17 cellular contexts compared by ENCODE assay signal in the genomic region with DNA sequence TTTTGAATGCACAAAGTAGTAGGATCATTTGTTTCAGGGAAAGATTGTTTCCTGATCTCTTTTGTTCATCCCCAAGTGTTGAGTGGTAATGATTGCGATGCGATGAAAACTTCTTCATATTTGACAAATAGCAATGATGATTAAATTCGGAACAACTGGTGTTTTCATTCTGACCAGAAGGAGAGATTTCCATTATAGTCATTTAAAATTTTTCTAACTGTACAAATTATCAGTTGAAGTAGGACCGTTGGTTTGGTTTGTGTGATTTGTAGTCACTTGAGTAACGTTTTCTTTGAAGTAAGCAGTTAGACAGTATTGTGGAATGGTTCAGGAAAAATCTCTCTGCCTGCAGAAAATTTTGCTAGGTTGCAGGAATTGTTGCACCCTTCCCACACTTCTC. TPM values are rescaled to one million over a fixed set of nuclear protein-coding genes. Genes with fewer than 3 reads are reported as not detected.
DNase-seq lines count a peak whose midpoint lies in the region; ATAC-seq, FAIRE-seq and TF ChIP-seq lines count a peak whose summit lies in the region.
"Had no signal": no experiment of that assay in that cellular context is flagged by ENCODE, and none has a peak within 500 bp of the region (broad histone marks: within the 10 kb centered on the region; RNA-seq: fewer than 3 reads in every experiment).

No MANE protein-coding gene starts in this region.

- H4K20me1 ChIP-seq in Karpas-422 (ENCODE audit: insufficient read depth, low read depth, low read length) (no peaks in the 10 kb centered on the region), K562 (replicated peaks; ENCODE audit: control insufficient read depth, insufficient read depth, low read length) (no peaks in the 10 kb centered on the region)

- peaks cover 84% of the 10 kb centered on the region for H3K4me1 Mint-ChIP-seq in activated CD4-positive, alpha-beta memory T cell treated with anti-CD3 and anti-CD28 coated beads for 36 hours (ENCODE audit: low read depth)
- H3K4me1 Mint-ChIP-seq in activated CD4-positive, alpha-beta memory T cell treated with anti-CD3 and anti-CD28 coated beads, Interleukin-2, amount 10 ng/mL, durations not matched to agents 7 days and 5 days, result peaks cover 75% of the 10 kb centered on the region
- H3K4me1 Mint-ChIP-seq in stimulated activated effector memory CD8-positive, alpha-beta T cell treated with anti-CD3 and anti-CD28 coated beads, Interleukin-12 subunit alpha, Interleukin-12 subunit beta, amount 100 ng/mL, for 72 hours, result peaks cover 70% of the 10 kb centered on the region

- POLR2A ChIA-PET in activated CD4-positive, alpha-beta memory T cell treated with anti-CD3 and anti-CD28 coated beads for 36 hours (lab: Charles Lee), result no interaction called here
- POLR2A ChIA-PET in activated CD4-positive, alpha-beta memory T cell treated with anti-CD3 and anti-CD28 coated beads, Interleukin-2, amount 10 ng/mL, durations not matched to agents 7 days and 5 days (lab: Charles Lee), result no interaction called here
- POLR2A ChIA-PET in K562 (lab: Yijun Ruan, JAX), result interaction anchor here (11.9 kb wide), 1 partner anchor 8 kb away, joined by 212 read pairs; no protein-coding TSS in a partner anchor

- intact Hi-C loops in activated CD4-positive, alpha-beta memory T cell treated with anti-CD3 and anti-CD28 coated beads for 36 hours (cut with micrococcal nuclease), result loop anchor here (10.0 kb wide), 1 partner anchor 243 kb away; the partner anchor contains the start of gene ZFP69B
- intact Hi-C loops in K562 (cut with micrococcal nuclease), result no loop called here

- peak overlapping the region; percentile 96 for H3K4me2 ChIP-seq in Karpas-422 (ENCODE audit: low read depth, low read length, poor library complexity, severe bottlenecking)
- no peak overlapping the region for H3K4me2 ChIP-seq in K562 (ENCODE audit: insufficient read depth, low read length)

- H3K27ac ChIP-seq in Karpas-422 (ENCODE audit: low read length), result peak overlapping the region; percentile 94
- H3K27ac ChIP-seq in K562 (ENCODE audit: extremely low read depth, low read depth, low read length), result no peak overlapping the region
- H3K27ac ChIP-seq: BLaER1 treated with 17β-estradiol and CSF1 and Interleukin-3, amounts not matched to agents 10 nM and 100 nM had no signal

- H3K9me3 ChIP-seq in Karpas-422 (ENCODE audit: low read length) (no peaks in the 10 kb centered on the region), K562 (replicated peaks; ENCODE audit: control insufficient read depth, insufficient read depth, low read depth, low read length) (no peaks in the 10 kb centered on the region)
- H3K9me3 ChIP-seq: BLaER1 treated with 17β-estradiol and CSF1 and Interleukin-3, amounts not matched to agents 10 nM and 100 nM had no signal

- TF ChIP-seq POLR2A in K562 (conservative IDR thresholded peaks at IDR 0.05), result no peak

- no peak for DNase-seq in activated CD4-positive, alpha-beta memory T cell treated with anti-CD3 and anti-CD28 coated beads for 36 hours
- no peak for DNase-seq in activated CD4-positive, alpha-beta memory T cell treated with anti-CD3 and anti-CD28 coated beads, Interleukin-2, amount 10 ng/mL, durations not matched to agents 7 days and 5 days
- no peak for DNase-seq in Karpas-422
- no peak for DNase-seq in K562 (ENCODE audit: extremely low read depth in 1 of 4, low spot score in 3 of 4)
- DNase-seq in stimulated activated effector memory CD8-positive, alpha-beta T cell treated with anti-CD3 and anti-CD28 coated beads, Interleukin-12 subunit alpha, Interleukin-12 subunit beta, amount 100 ng/mL, for 72 hours (ENCODE audit: low spot score in 2 of 2), result no peak
- no peak for DNase-seq in RCC 7860 (ENCODE audit: low spot score)
- no peak for DNase-seq in globus pallidus (ENCODE audit: low spot score)
- no peak for DNase-seq in kidney tubule cell (ENCODE audit: low spot score)
- DNase-seq: 8988T, COR-L47, DMS153, H9, NCI-H1436 treated with DMSO at 0.1 percent for 48 hours, NCI-H2081 treated with DMSO at 0.1 percent for 48 hours, NCI-H345, NCI-H526 treated with DMSO at 0.1 percent for 48 hours had no signal

- no peak for TF ChIP-seq EP300 in K562 (IDR thresholded peaks at IDR 0.05; ENCODE audit: low read length)

- no peak overlapping the region for H3K4me3 Mint-ChIP-seq in activated CD4-positive, alpha-beta memory T cell treated with anti-CD3 and anti-CD28 coated beads for 36 hours
- H3K4me3 Mint-ChIP-seq in activated CD4-positive, alpha-beta memory T cell treated with anti-CD3 and anti-CD28 coated beads, Interleukin-2, amount 10 ng/mL, durations not matched to agents 7 days and 5 days, result no peak overlapping the region
- H3K4me3 Mint-ChIP-seq in stimulated activated effector memory CD8-positive, alpha-beta T cell treated with anti-CD3 and anti-CD28 coated beads, Interleukin-12 subunit alpha, Interleukin-12 subunit beta, amount 100 ng/mL, for 72 hours, result peak overlapping the region; percentile 32
- H3K4me3 Mint-ChIP-seq: H9 had no signal

- in situ Hi-C loops in K562 (cut with MboI), result no loop called here

- H3K36me3 ChIP-seq in Karpas-422 (ENCODE audit: insufficient read depth, low read length), result no peaks in the 10 kb centered on the region
- peaks cover 12% of the 10 kb centered on the region; the same call in 2 of the 3 replicates for H3K36me3 ChIP-seq in K562 (ENCODE audit: control insufficient read depth, insufficient read depth, low read length)

- no peak for TF ChIP-seq CTCF in K562 (IDR thresholded peaks at IDR 0.05 in 2 of 3, conservative IDR thresholded peaks at IDR 0.05 in 1 of 3; ENCODE audit: insufficient read depth in 2 of 3, low read depth in 1 of 3, low read length in 3 of 3)

- H3K9ac ChIP-seq in Karpas-422 (ENCODE audit: low read length), result peak overlapping the region; percentile 98
- H3K9ac ChIP-seq in K562 (ENCODE audit: insufficient read depth in 1 of 2, low read depth in 2 of 2, low read length in 2 of 2), result no peak overlapping the region
- H3K9ac ChIP-seq: BLaER1 treated with 17β-estradiol and CSF1 and Interleukin-3, amounts not matched to agents 10 nM and 100 nM had no signal

- WGBS in K562 (ENCODE audit: insufficient coverage, low coverage, missing lambda C conversion rate), result 64% methylated on average over 5 of the region's 5 CpGs

- no peak overlapping the region for H2AFZ ChIP-seq in Karpas-422 (ENCODE audit: low read length)
- H2AFZ ChIP-seq in K562 (ENCODE audit: low read depth, low read length), result no peak overlapping the region

- H3K36me3 Mint-ChIP-seq in activated CD4-positive, alpha-beta memory T cell treated with anti-CD3 and anti-CD28 coated beads for 36 hours, result peaks cover 15% of the 10 kb centered on the region
- H3K36me3 Mint-ChIP-seq in activated CD4-positive, alpha-beta memory T cell treated with anti-CD3 and anti-CD28 coated beads, Interleukin-2, amount 10 ng/mL, durations not matched to agents 7 days and 5 days (ENCODE audit: low read depth), result peaks cover 24% of the 10 kb centered on the region
- peaks cover 27% of the 10 kb centered on the region for H3K36me3 Mint-ChIP-seq in stimulated activated effector memory CD8-positive, alpha-beta T cell treated with anti-CD3 and anti-CD28 coated beads, Interleukin-12 subunit alpha, Interleukin-12 subunit beta, amount 100 ng/mL, for 72 hours

- H3K4me1 ChIP-seq in Karpas-422 (ENCODE audit: low read length), result peaks cover 100% of the 10 kb centered on the region
- peaks cover 0 to 42% of the 10 kb centered on the region in 2 experiments; a peak in 4 of 5 replicates for H3K4me1 ChIP-seq in K562 (replicated peaks in 1 of 2; ENCODE audit: control insufficient read depth in 2 of 2, insufficient read depth in 2 of 2, low read length in 2 of 2)

- FAIRE-seq in K562 (lab: Jason Lieb, UNC) (no peak), RCC 7860 (lab: Jason Lieb, UNC) (no peak)

- no peak for ATAC-seq in K562
- no peak for ATAC-seq in stimulated activated effector memory CD8-positive, alpha-beta T cell treated with anti-CD3 and anti-CD28 coated beads, Interleukin-12 subunit alpha, Interleukin-12 subunit beta, amount 100 ng/mL, for 72 hours

- H3K79me2 ChIP-seq in Karpas-422 (ENCODE audit: low read length), result peaks cover 98% of the 10 kb centered on the region
- H3K79me2 ChIP-seq in K562 (ENCODE audit: control insufficient read depth, insufficient read depth, low read length), result peaks cover 96% of the 10 kb centered on the region

- H3K4me3 ChIP-seq in Karpas-422 (ENCODE audit: low read length) (peak overlapping the region; percentile 64), K562 (no peak overlapping the region)
- H3K4me3 ChIP-seq: BLaER1 treated with 17β-estradiol and CSF1 and Interleukin-3, amounts not matched to agents 10 nM and 100 nM had no signal

- TF ChIP-seq RAD21 in K562 (CRISPR knock-in tag; conservative IDR thresholded peaks at IDR 0.05 in 1 of 2, IDR thresholded peaks at IDR 0.05 in 1 of 2), result no peak

- no TSS peak for BruUV-seq in K562 (replicated peaks; lab: Mats Ljungman, UMichigan)

- no peaks in the 10 kb centered on the region for H3K9me3 Mint-ChIP-seq in activated CD4-positive, alpha-beta memory T cell treated with anti-CD3 and anti-CD28 coated beads for 36 hours
- H3K9me3 Mint-ChIP-seq in activated CD4-positive, alpha-beta memory T cell treated with anti-CD3 and anti-CD28 coated beads, Interleukin-2, amount 10 ng/mL, durations not matched to agents 7 days and 5 days, result no peaks in the 10 kb centered on the region
- no peaks in the 10 kb centered on the region for H3K9me3 Mint-ChIP-seq in stimulated activated effector memory CD8-positive, alpha-beta T cell treated with anti-CD3 and anti-CD28 coated beads, Interleukin-12 subunit alpha, Interleukin-12 subunit beta, amount 100 ng/mL, for 72 hours
- H3K9me3 Mint-ChIP-seq: H9 had no signal

- CTCF ChIA-PET in activated CD4-positive, alpha-beta memory T cell treated with anti-CD3 and anti-CD28 coated beads for 36 hours (lab: Charles Lee), result no interaction called here
- CTCF ChIA-PET in activated CD4-positive, alpha-beta memory T cell treated with anti-CD3 and anti-CD28 coated beads, Interleukin-2, amount 10 ng/mL, durations not matched to agents 7 days and 5 days (lab: Charles Lee), result no interaction called here
- CTCF ChIA-PET in K562 (lab: Yijun Ruan, JAX; ENCODE audit: low intra/inter-chr PET ratio), result no interaction called here

- no peaks in the 10 kb centered on the region for H3K27me3 Mint-ChIP-seq in activated CD4-positive, alpha-beta memory T cell treated with anti-CD3 and anti-CD28 coated beads for 36 hours
- no peaks in the 10 kb centered on the region for H3K27me3 Mint-ChIP-seq in activated CD4-positive, alpha-beta memory T cell treated with anti-CD3 and anti-CD28 coated beads, Interleukin-2, amount 10 ng/mL, durations not matched to agents 7 days and 5 days

- H3K27me3 ChIP-seq in Karpas-422 (ENCODE audit: low read length) (no peaks in the 10 kb centered on the region), K562 (ENCODE audit: control insufficient read depth in 2 of 2, insufficient read depth in 2 of 2, low read length in 2 of 2) (no peaks in the 10 kb centered on the region)
- H3K27me3 ChIP-seq: BLaER1 treated with 17β-estradiol and CSF1 and Interleukin-3, amounts not matched to agents 10 nM and 100 nM had no signal

- H3K9me2 ChIP-seq in Karpas-422 (replicated peaks; ENCODE audit: insufficient read depth, low read length), result no peaks in the 10 kb centered on the region

- H3K27ac Mint-ChIP-seq in activated CD4-positive, alpha-beta memory T cell treated with anti-CD3 and anti-CD28 coated beads for 36 hours, result peak overlapping the region; percentile 15
- no peak overlapping the region for H3K27ac Mint-ChIP-seq in activated CD4-positive, alpha-beta memory T cell treated with anti-CD3 and anti-CD28 coated beads, Interleukin-2, amount 10 ng/mL, durations not matched to agents 7 days and 5 days
- peak overlapping the region; percentile 67 for H3K27ac Mint-ChIP-seq in stimulated activated effector memory CD8-positive, alpha-beta T cell treated with anti-CD3 and anti-CD28 coated beads, Interleukin-12 subunit alpha, Interleukin-12 subunit beta, amount 100 ng/mL, for 72 hours

- no peaks in the 10 kb centered on the region for H3K9me1 ChIP-seq in K562 (ENCODE audit: control insufficient read depth, insufficient read depth, low read length)

RNA-seq across cellular contexts. Expression of gene NFYC, which starts 5.9 kb away (rescaled TPM):
- total RNA-seq in activated CD4-positive, alpha-beta memory T cell treated with anti-CD3 and anti-CD28 coated beads for 36 hours, result 10 to 100 TPM; 52.6 to 61.7 TPM
- 10 to 100 TPM; 78.7 to 84.1 TPM for total RNA-seq in activated CD4-positive, alpha-beta memory T cell treated with anti-CD3 and anti-CD28 coated beads, Interleukin-2, amount 10 ng/mL, durations not matched to agents 7 days and 5 days
- total RNA-seq in Karpas-422 (2014; rRNA removed; shearing (Covaris generic); ENCODE audit: low replicate concordance), result 52.4 and 62.6 TPM in 2 replicates
- 51.1 and 58.3 TPM in 2 replicates for total RNA-seq in K562 (2011; cell fraction: chromatin; rRNA removed; ENCODE audit: low replicate concordance)
- total RNA-seq in K562 (2011; cell fraction: nucleolus; rRNA removed), result 43.8 and 43.9 TPM in 2 replicates
- total RNA-seq in K562 (2011; cell fraction: nucleoplasm; rRNA removed), result 49.1 and 60.1 TPM in 2 replicates
- 41.1 and 44.2 TPM in 2 replicates for total RNA-seq in K562 (2014; rRNA removed)
- 22.7 and 26.4 TPM in 2 replicates for total RNA-seq in K562 (2014; rRNA removed; fragmentation: Illumina TruSeq; extraction: Trizol)
- total RNA-seq in K562 (2015; rRNA removed; fragmentation: Illumina TruSeq; extraction: Trizol), result 31.2 and 31.4 TPM in 2 replicates
- 53.9 and 59.8 TPM in 2 replicates for total RNA-seq in K562 (2021)
- polyA plus RNA-seq in K562 (2011; rRNA removed), result 47.2 and 65.6 TPM in 2 replicates
- polyA plus RNA-seq in K562 (2011; cell fraction: cytosol; rRNA removed), result 78.9 and 120 TPM in 2 replicates
- polyA plus RNA-seq in K562 (2011; cell fraction: nucleus; rRNA removed), result 72.3 and 83.1 TPM in 2 replicates
- 52.9 and 79.3 TPM in 2 replicates for polyA plus RNA-seq in K562 (2012)
- polyA plus RNA-seq in K562 (2014; fragmentation: Illumina TruSeq; extraction: Trizol), result 56.2 and 65.1 TPM in 2 replicates
- polyA plus RNA-seq in K562 (2014; fragmentation: Nextera tagmentation; extraction: Ambion mirVana), result 1 to 10 TPM; 4.8 to 7.2 TPM
- polyA plus RNA-seq in K562 (2014; rRNA removed), result 51.3 and 57.7 TPM in 2 replicates
- polyA minus RNA-seq in K562 (2011; rRNA and poly(A)+ RNA removed), result 45.7 and 65.0 TPM in 2 replicates
- 38.9 and 49.7 TPM in 2 replicates for polyA minus RNA-seq in K562 (2011; cell fraction: cytosol; rRNA and poly(A)+ RNA removed)
- 34.9 and 50.8 TPM in 2 replicates for polyA minus RNA-seq in K562 (2011; cell fraction: nucleus; rRNA and poly(A)+ RNA removed)

RNA-seq across cellular contexts. Expression of gene RIMS3, which starts 32.0 kb away (rescaled TPM):
- total RNA-seq in activated CD4-positive, alpha-beta memory T cell treated with anti-CD3 and anti-CD28 coated beads for 36 hours, result 1 to 10 TPM; 3.7 to 4.0 TPM
- total RNA-seq in activated CD4-positive, alpha-beta memory T cell treated with anti-CD3 and anti-CD28 coated beads, Interleukin-2, amount 10 ng/mL, durations not matched to agents 7 days and 5 days, result 1 to 10 TPM; 5.6 to 6.1 TPM
- 4.2 and 5.5 TPM in 2 replicates for total RNA-seq in Karpas-422 (2014; rRNA removed; shearing (Covaris generic); ENCODE audit: low replicate concordance)
- total RNA-seq in K562 (2011; cell fraction: chromatin; rRNA removed; ENCODE audit: low replicate concordance), result 0.76 and 1.4 TPM in 2 replicates
- 0.66 and 0.67 TPM in 2 replicates for total RNA-seq in K562 (2011; cell fraction: nucleolus; rRNA removed)
- total RNA-seq in K562 (2011; cell fraction: nucleoplasm; rRNA removed), result 0.73 and 0.76 TPM in 2 replicates
- total RNA-seq in K562 (2014; rRNA removed), result 0.59 and 0.82 TPM in 2 replicates
- 0.69 and 0.77 TPM in 2 replicates for total RNA-seq in K562 (2014; rRNA removed; fragmentation: Illumina TruSeq; extraction: Trizol)
- 0.38 and 0.47 TPM in 2 replicates for total RNA-seq in K562 (2015; rRNA removed; fragmentation: Illumina TruSeq; extraction: Trizol)
- 1.2 and 1.3 TPM in 2 replicates for total RNA-seq in K562 (2021)
- polyA plus RNA-seq in K562 (2011; rRNA removed), result 0.78 and 1.2 TPM in 2 replicates
- 0.97 and 1.3 TPM in 2 replicates for polyA plus RNA-seq in K562 (2011; cell fraction: cytosol; rRNA removed)
- 1.9 and 2.7 TPM in 2 replicates for polyA plus RNA-seq in K562 (2011; cell fraction: nucleus; rRNA removed)
- polyA plus RNA-seq in K562 (2012), result 0.66 and 1.9 TPM in 2 replicates
- 0.71 and 0.75 TPM in 2 replicates for polyA plus RNA-seq in K562 (2014; fragmentation: Illumina TruSeq; extraction: Trizol)
- polyA plus RNA-seq in K562 (2014; fragmentation: Nextera tagmentation; extraction: Ambion mirVana), result under 1 TPM; 0.06 to 0.15 TPM
- 0.43 and 0.45 TPM in 2 replicates for polyA plus RNA-seq in K562 (2014; rRNA removed)
- 1.2 and 1.3 TPM in 2 replicates for polyA minus RNA-seq in K562 (2011; rRNA and poly(A)+ RNA removed)
- 0.73 and 1.1 TPM in 2 replicates for polyA minus RNA-seq in K562 (2011; cell fraction: cytosol; rRNA and poly(A)+ RNA removed)
- 0.40 and 0.56 TPM in 2 replicates for polyA minus RNA-seq in K562 (2011; cell fraction: nucleus; rRNA and poly(A)+ RNA removed)
